ENCODE assay signal across 8 cellular contexts in genomic region chr10:7817576-7817975, GRCh38. TPM values are rescaled to one million over a fixed set of nuclear protein-coding genes. Genes with fewer than 3 reads are reported as not detected.
DNase-seq lines count a peak whose midpoint lies in the region; ATAC-seq, FAIRE-seq and TF ChIP-seq lines count a peak whose summit lies in the region.

No MANE protein-coding gene starts in this region.

- no peaks in the 10 kb centered on the region for H3K9me1 ChIP-seq in keratinocyte (ENCODE audit: control insufficient read depth, extremely low read depth, insufficient read depth, low read length)

- TF ChIP-seq CTCF in keratinocyte (optimal IDR thresholded peaks at IDR 0.05 in 1 of 3, IDR thresholded peaks at IDR 0.05 in 1 of 3, conservative IDR thresholded peaks at IDR 0.05 in 1 of 3; ENCODE audit: extremely low read depth in 1 of 3, insufficient read depth in 2 of 3, low read length in 3 of 3): no peak
- TF ChIP-seq CTCF in suprapubic skin (IDR thresholded peaks at IDR 0.05): no peak

- H3K9me3 Mint-ChIP-seq in activated CD4-positive, alpha-beta T cell treated with anti-CD3 and anti-CD28 coated beads, Interleukin-2, amount 10 ng/mL, durations not matched to agents 24 days and 14 days: no peaks in the 10 kb centered on the region
- no peaks in the 10 kb centered on the region for H3K9me3 Mint-ChIP-seq in activated T-helper 2 cell treated with anti-CD3 and anti-CD28 coated beads, Interferon-gamma antibody, Interleukin-2, Interleukin-4, amounts not matched to agents 10 μg/mL and 5 μg/mL and 100 μg/mL, durations not matched to agents 14 hours and 24 hours and 36 hours

- no peak overlapping the region for H3K27ac Mint-ChIP-seq in activated CD4-positive, alpha-beta T cell treated with anti-CD3 and anti-CD28 coated beads, Interleukin-2, amount 10 ng/mL, durations not matched to agents 24 days and 14 days
- no peak overlapping the region for H3K27ac Mint-ChIP-seq in activated T-helper 2 cell treated with anti-CD3 and anti-CD28 coated beads, Interferon-gamma antibody, Interleukin-2, Interleukin-4, amounts not matched to agents 10 μg/mL and 5 μg/mL and 100 μg/mL, durations not matched to agents 14 hours and 24 hours and 36 hours

- no peak for TF ChIP-seq POLR2A in suprapubic skin (IDR thresholded peaks at IDR 0.05)

- peak overlapping the region; percentile 83 for H3K9ac ChIP-seq in keratinocyte (ENCODE audit: control insufficient read depth, extremely low read depth, insufficient read depth, low read length)

- no peaks in the 10 kb centered on the region for H4K20me1 ChIP-seq in keratinocyte (ENCODE audit: control insufficient read depth, extremely low read depth, insufficient read depth, low read length)

- peak overlapping the region; percentile 73 to 100 (median 89) for H3K4me3 ChIP-seq in keratinocyte (ENCODE audit: control insufficient read depth in 2 of 3, extremely low read depth in 1 of 3, insufficient read depth in 2 of 3, low read depth in 1 of 3, low read length in 3 of 3)
- H3K4me3 ChIP-seq in suprapubic skin: peak overlapping the region; percentile 97

- TF ChIP-seq EP300 in suprapubic skin (IDR thresholded peaks at IDR 0.05): no peak

- peak overlapping the region; percentile 100 for H2AFZ ChIP-seq in keratinocyte (ENCODE audit: control insufficient read depth, low read length)

- intact Hi-C loops in activated CD4-positive, alpha-beta T cell treated with anti-CD3 and anti-CD28 coated beads, Interleukin-2, amount 10 ng/mL, durations not matched to agents 24 days and 14 days (cut with micrococcal nuclease): loop anchor here (5.0 kb wide), 1 partner anchor 235 kb away; the partner anchor contains the start of gene GATA3
- intact Hi-C loops in activated T-helper 2 cell treated with anti-CD3 and anti-CD28 coated beads, Interferon-gamma antibody, Interleukin-2, Interleukin-4, amounts not matched to agents 10 μg/mL and 5 μg/mL and 100 μg/mL, durations not matched to agents 14 hours and 24 hours and 36 hours (cut with micrococcal nuclease): no loop called here

- 22% methylated on average over 12 of the region's 12 CpGs for WGBS in suprapubic skin

- peak overlapping the region; percentile 97 for H3K4me3 Mint-ChIP-seq in activated CD4-positive, alpha-beta T cell treated with anti-CD3 and anti-CD28 coated beads, Interleukin-2, amount 10 ng/mL, durations not matched to agents 24 days and 14 days
- peak overlapping the region; percentile 98 for H3K4me3 Mint-ChIP-seq in activated T-helper 2 cell treated with anti-CD3 and anti-CD28 coated beads, Interferon-gamma antibody, Interleukin-2, Interleukin-4, amounts not matched to agents 10 μg/mL and 5 μg/mL and 100 μg/mL, durations not matched to agents 14 hours and 24 hours and 36 hours (ENCODE audit: low read depth)

- H3K4me2 ChIP-seq in keratinocyte (ENCODE audit: control insufficient read depth, extremely low read depth, insufficient read depth, low read depth, low read length): peak overlapping the region; percentile 72

- H3K4me1 Mint-ChIP-seq in activated CD4-positive, alpha-beta T cell treated with anti-CD3 and anti-CD28 coated beads, Interleukin-2, amount 10 ng/mL, durations not matched to agents 24 days and 14 days: peaks cover 18% of the 10 kb centered on the region
- H3K4me1 Mint-ChIP-seq in activated T-helper 2 cell treated with anti-CD3 and anti-CD28 coated beads, Interferon-gamma antibody, Interleukin-2, Interleukin-4, amounts not matched to agents 10 μg/mL and 5 μg/mL and 100 μg/mL, durations not matched to agents 14 hours and 24 hours and 36 hours (ENCODE audit: low read depth): peaks cover 24% of the 10 kb centered on the region

- ATAC-seq in GM21619 (IDR thresholded peaks at IDR 0.05; ENCODE audit: unreplicated experiment) (no peak), GM21360 (IDR thresholded peaks at IDR 0.05; ENCODE audit: unreplicated experiment) (no peak)

- H3K9me3 ChIP-seq in keratinocyte (ENCODE audit: control insufficient read depth, low read depth, low read length): no peaks in the 10 kb centered on the region
- no peaks in the 10 kb centered on the region for H3K9me3 ChIP-seq in suprapubic skin

- no peak for FAIRE-seq in keratinocyte (lab: Jason Lieb, UNC)

- no peaks in the 10 kb centered on the region for H3K36me3 ChIP-seq in keratinocyte (ENCODE audit: control insufficient read depth in 2 of 2, extremely low read depth in 1 of 2, insufficient read depth in 2 of 2, low read length in 2 of 2)
- H3K36me3 ChIP-seq in suprapubic skin: no peaks in the 10 kb centered on the region

- H3K36me3 Mint-ChIP-seq in activated CD4-positive, alpha-beta T cell treated with anti-CD3 and anti-CD28 coated beads, Interleukin-2, amount 10 ng/mL, durations not matched to agents 24 days and 14 days (ENCODE audit: low read depth): peaks cover 9% of the 10 kb centered on the region
- H3K36me3 Mint-ChIP-seq in activated T-helper 2 cell treated with anti-CD3 and anti-CD28 coated beads, Interferon-gamma antibody, Interleukin-2, Interleukin-4, amounts not matched to agents 10 μg/mL and 5 μg/mL and 100 μg/mL, durations not matched to agents 14 hours and 24 hours and 36 hours (ENCODE audit: low read depth): peaks cover 8% of the 10 kb centered on the region

- peaks cover 28% of the 10 kb centered on the region for H3K79me2 ChIP-seq in keratinocyte (ENCODE audit: control insufficient read depth, insufficient read depth, low read length)

- peak overlapping the region; percentile 64 for H3K27ac ChIP-seq in keratinocyte (ENCODE audit: control insufficient read depth, insufficient read depth, low read length)
- H3K27ac ChIP-seq in suprapubic skin: no peak overlapping the region

- peaks cover 21% of the 10 kb centered on the region for H3K27me3 Mint-ChIP-seq in activated CD4-positive, alpha-beta T cell treated with anti-CD3 and anti-CD28 coated beads, Interleukin-2, amount 10 ng/mL, durations not matched to agents 24 days and 14 days
- peaks cover 8% of the 10 kb centered on the region for H3K27me3 Mint-ChIP-seq in activated T-helper 2 cell treated with anti-CD3 and anti-CD28 coated beads, Interferon-gamma antibody, Interleukin-2, Interleukin-4, amounts not matched to agents 10 μg/mL and 5 μg/mL and 100 μg/mL, durations not matched to agents 14 hours and 24 hours and 36 hours (ENCODE audit: low read depth)

- no peak for DNase-seq in activated CD4-positive, alpha-beta T cell treated with anti-CD3 and anti-CD28 coated beads, Interleukin-2, amount 10 ng/mL, durations not matched to agents 24 days and 14 days
- DNase-seq in activated CD4-positive, alpha-beta T cell treated with anti-CD3 and anti-CD28 coated beads, Interleukin-2, amount 50 U/mL, for 4 hours: no peak
- DNase-seq in activated T-helper 2 cell treated with anti-CD3 and anti-CD28 coated beads, Interferon-gamma antibody, Interleukin-2, Interleukin-4, amounts not matched to agents 10 μg/mL and 5 μg/mL and 100 μg/mL, durations not matched to agents 14 hours and 24 hours and 36 hours (ENCODE audit: low spot score): no peak
- no peak for DNase-seq in keratinocyte (ENCODE audit: low read depth, low spot score)
- no peak for DNase-seq in suprapubic skin (ENCODE audit: low spot score in 2 of 2)
- DNase-seq in MV-4-11 (lab: John Stamatoyannopoulos, UW): no peak

- H3K4me1 ChIP-seq in keratinocyte (ENCODE audit: control insufficient read depth, extremely low read depth, insufficient read depth, low read length) (peaks cover 7% of the 10 kb centered on the region), suprapubic skin (peaks cover 17% of the 10 kb centered on the region)

- dilution Hi-C loops in keratinocyte (cut with MboI; ENCODE audit: extremely low pct_ligation_motif_present, low sequenced_read_pairs): no loop called here

- H3K27me3 ChIP-seq in keratinocyte (ENCODE audit: control insufficient read depth, extremely low read depth, insufficient read depth, low read length) (no peaks in the 10 kb centered on the region), suprapubic skin (no peaks in the 10 kb centered on the region)

RNA-seq across cellular contexts. Expression of gene TAF3, which starts 0.7 kb away (rescaled TPM):
- 15.1 and 15.9 TPM in 2 replicates for total RNA-seq in activated CD4-positive, alpha-beta T cell treated with anti-CD3 and anti-CD28 coated beads, Interleukin-2, amount 10 ng/mL, durations not matched to agents 24 days and 14 days
- 17.4 and 17.9 TPM in 2 replicates for total RNA-seq in activated T-helper 2 cell treated with anti-CD3 and anti-CD28 coated beads, Interferon-gamma antibody, Interleukin-2, Interleukin-4, amounts not matched to agents 10 μg/mL and 5 μg/mL and 100 μg/mL, durations not matched to agents 14 hours and 24 hours and 36 hours
- 0.80 to 4.1 TPM (median 2.0 TPM) in 3 replicates for polyA plus RNA-seq in keratinocyte
- polyA plus RNA-seq in keratinocyte (2011; ENCODE audit: low read depth): 8.1 TPM
- polyA plus RNA-seq in keratinocyte (2011; cell fraction: cytosol; rRNA removed): 2.2 and 2.7 TPM in 2 replicates
- 2.8 and 3.8 TPM in 2 replicates for polyA plus RNA-seq in keratinocyte (2011; cell fraction: nucleus; rRNA removed)
- 3.9 and 5.5 TPM in 2 replicates for polyA plus RNA-seq in keratinocyte (2012; ENCODE audit: low replicate concordance)
- 0.82 to 1.9 TPM (median 1.8 TPM) in 3 replicates for polyA minus RNA-seq in keratinocyte
- 1.2 TPM for polyA minus RNA-seq in keratinocyte (2011; cell fraction: cytosol; rRNA and poly(A)+ RNA removed)
- 1.8 and 4.1 TPM in 2 replicates for polyA minus RNA-seq in keratinocyte (2011; cell fraction: nucleus; rRNA and poly(A)+ RNA removed)
- 10 to 100 TPM in 2 of 4 donors, 1 to 10 TPM in 2; 5.6 to 13.3 (median 10.3) TPM for total RNA-seq in suprapubic skin

RNA-seq across cellular contexts. Expression of gene ATP5F1C, which starts 29.6 kb away (rescaled TPM):
- total RNA-seq in activated CD4-positive, alpha-beta T cell treated with anti-CD3 and anti-CD28 coated beads, Interleukin-2, amount 10 ng/mL, durations not matched to agents 24 days and 14 days: 332 and 369 TPM in 2 replicates
- 354 and 403 TPM in 2 replicates for total RNA-seq in activated T-helper 2 cell treated with anti-CD3 and anti-CD28 coated beads, Interferon-gamma antibody, Interleukin-2, Interleukin-4, amounts not matched to agents 10 μg/mL and 5 μg/mL and 100 μg/mL, durations not matched to agents 14 hours and 24 hours and 36 hours
- polyA plus RNA-seq in keratinocyte: 298 to 496 TPM (median 378 TPM) in 3 replicates
- polyA plus RNA-seq in keratinocyte (2011; ENCODE audit: low read depth): 175 TPM
- polyA plus RNA-seq in keratinocyte (2011; cell fraction: cytosol; rRNA removed): 281 and 548 TPM in 2 replicates
- 173 and 184 TPM in 2 replicates for polyA plus RNA-seq in keratinocyte (2011; cell fraction: nucleus; rRNA removed)
- 218 and 340 TPM in 2 replicates for polyA plus RNA-seq in keratinocyte (2012; ENCODE audit: low replicate concordance)
- polyA minus RNA-seq in keratinocyte: 92.7 to 147 TPM (median 103 TPM) in 3 replicates
- polyA minus RNA-seq in keratinocyte (2011; cell fraction: cytosol; rRNA and poly(A)+ RNA removed): 142 TPM
- 31.1 and 52.8 TPM in 2 replicates for polyA minus RNA-seq in keratinocyte (2011; cell fraction: nucleus; rRNA and poly(A)+ RNA removed)
- 100 to 1,000 TPM; 188 to 226 (median 205) TPM for total RNA-seq in suprapubic skin

RNA-seq across cellular contexts. Expression of gene KIN, which starts 29.8 kb away (rescaled TPM):
- total RNA-seq in activated CD4-positive, alpha-beta T cell treated with anti-CD3 and anti-CD28 coated beads, Interleukin-2, amount 10 ng/mL, durations not matched to agents 24 days and 14 days: 13.9 and 14.4 TPM in 2 replicates
- total RNA-seq in activated T-helper 2 cell treated with anti-CD3 and anti-CD28 coated beads, Interferon-gamma antibody, Interleukin-2, Interleukin-4, amounts not matched to agents 10 μg/mL and 5 μg/mL and 100 μg/mL, durations not matched to agents 14 hours and 24 hours and 36 hours: 9.8 and 12.0 TPM in 2 replicates
- polyA plus RNA-seq in keratinocyte: 4.4 to 15.1 TPM (median 6.2 TPM) in 3 replicates
- polyA plus RNA-seq in keratinocyte (2011; ENCODE audit: low read depth): 35.0 TPM
- 5.4 and 8.9 TPM in 2 replicates for polyA plus RNA-seq in keratinocyte (2011; cell fraction: cytosol; rRNA removed)
- polyA plus RNA-seq in keratinocyte (2011; cell fraction: nucleus; rRNA removed): 7.2 and 15.7 TPM in 2 replicates
- polyA plus RNA-seq in keratinocyte (2012; ENCODE audit: low replicate concordance): 10.3 and 10.6 TPM in 2 replicates
- polyA minus RNA-seq in keratinocyte: 0.33 to 4.1 TPM (median 1.8 TPM) in 3 replicates
- 1.9 TPM for polyA minus RNA-seq in keratinocyte (2011; cell fraction: cytosol; rRNA and poly(A)+ RNA removed)
- 3.8 and 5.3 TPM in 2 replicates for polyA minus RNA-seq in keratinocyte (2011; cell fraction: nucleus; rRNA and poly(A)+ RNA removed)
- total RNA-seq in suprapubic skin: 10 to 100 TPM in 1 of 4 donors, 1 to 10 TPM in 3; 2.7 to 13.8 (median 7.5) TPM
